1 cellular context compared by ENCODE assay signal in genomic region chr4:78441786-78442185, GRCh38.
TF ChIP-seq lines count a peak whose summit lies in the region.

No MANE protein-coding gene starts in this region.

TF ChIP-seq in GM23338, 12 proteins besides CTCF, POLR2A, EP300 and RAD21 (continued from another document):
- TF ChIP-seq ZNF462 (CRISPR knock-in tag; IDR thresholded peaks at IDR 0.05) (no peak), EZH2 (IDR thresholded peaks at IDR 0.05; ENCODE audit: low read depth, unreplicated experiment) (no peak), ZNF331 (CRISPR knock-in tag; IDR thresholded peaks at IDR 0.05; ENCODE audit: low read depth) (no peak), REST (IDR thresholded peaks at IDR 0.05; ENCODE audit: unreplicated experiment) (no peak), CREB1 (CRISPR knock-in tag; IDR thresholded peaks at IDR 0.05; ENCODE audit: low read depth) (no peak)
